Comparison of ENCODE assay signal across 29 cellular contexts in genomic region chr13:89282241-89282640, GRCh38.
"Had no signal": no experiment of that assay in that cellular context is flagged by ENCODE, and none has a peak within 500 bp of the region (broad histone marks: within the 10 kb centered on the region; RNA-seq: fewer than 3 reads in every experiment).

No MANE protein-coding gene starts in this region.

- H3K36me3 ChIP-seq: adrenal gland, ascending aorta, brain microvascular endothelial cell, breast epithelium, cardiac muscle cell had no signal

- H3K4me1 ChIP-seq: adrenal gland, ascending aorta, body of pancreas, breast epithelium had no signal

- H3K9me3 ChIP-seq: adrenal gland, ascending aorta, body of pancreas had no signal

- ATAC-seq: activated naive CD4-positive, alpha-beta T cell treated with anti-CD3 and anti-CD28 coated beads, Interleukin-2, amount 50 U/mL, for 72 hours; activated naive CD8-positive, alpha-beta T cell treated with anti-CD3 and anti-CD28 coated beads, Interleukin-2, amount 50 U/mL, for 24 hours; activated T-cell treated with anti-CD3 and anti-CD28 coated beads, Interleukin-2, amount 50 U/mL, for 4 hours; activated T-cell treated with anti-CD3 and anti-CD28 coated beads, Interleukin-2, amount 50 U/mL, for 72 hours; activated T-helper 17 cell treated with anti-CD3 and anti-CD28 coated beads, Interleukin-2, amount 50 U/mL, for 72 hours; body of pancreas had no signal

- H3K4me3 ChIP-seq: adrenal gland, ascending aorta, body of pancreas, breast epithelium, cardiac muscle cell had no signal

- H3K27ac ChIP-seq: adrenal gland, ascending aorta, body of pancreas, brain microvascular endothelial cell, breast epithelium, cardiac muscle cell had no signal

- H3K27me3 ChIP-seq: adrenal gland, ascending aorta, body of pancreas, brain microvascular endothelial cell, breast epithelium, cardiac muscle cell had no signal

- DNase-seq: activated effector memory CD4-positive, alpha-beta T cell treated with anti-CD3 and anti-CD28 coated beads, Interleukin-2, amount 50 U/mL, for 16 hours; activated effector memory CD4-positive, alpha-beta T cell treated with Interleukin-2 at 50 U/mL for 16 hours; activated gamma-delta T cell; activated gamma-delta T cell treated with Interleukin-2 at 50 U/mL for 16 hours; activated naive CD4-positive, alpha-beta T cell; activated naive CD4-positive, alpha-beta T cell treated with anti-CD3 and anti-CD28 coated beads for 36 hours; activated naive CD4-positive, alpha-beta T cell treated with anti-CD3 and anti-CD28 coated beads, Interleukin-2, amount 10 ng/mL, durations not matched to agents 7 days and 5 days; activated naive CD4-positive, alpha-beta T cell treated with anti-CD3 and anti-CD28 coated beads, Interleukin-2, amount 50 U/mL, for 16 hours; activated naive CD4-positive, alpha-beta T cell treated with Interleukin-2 at 50 U/mL for 16 hours; activated naive CD8-positive, alpha-beta T cell treated with anti-CD3 and anti-CD28 coated beads for 36 hours; activated naive CD8-positive, alpha-beta T cell treated with anti-CD3 and anti-CD28 coated beads, Interleukin-2, amount 10 ng/mL, durations not matched to agents 7 days and 5 days; activated naive CD8-positive, alpha-beta T cell treated with anti-CD3 and anti-CD28 coated beads, Interleukin-2, amount 50 U/mL, for 24 hours; activated T-cell treated with anti-CD3 and anti-CD28 coated beads, Interleukin-2, amount 50 U/mL, for 4 hours; activated T-cell treated with anti-CD3 and anti-CD28 coated beads, Interleukin-2, amount 50 U/mL, for 48 hours; activated T-cell treated with anti-CD3 and anti-CD28 coated beads, Interleukin-2, amount 50 U/mL, for 72 hours; adrenal gland; amniotic stem cell; amygdala; anterior cingulate cortex; aorta; body of pancreas; brain microvascular endothelial cell; central memory CD4-positive, alpha-beta T cell; cerebellar nuclear complex had no signal
